30 cellular contexts compared by ENCODE assay signal in genomic region chr11:59600234-59600633, GRCh38.
"Had no signal": no experiment of that assay in that cellular context is flagged by ENCODE, and none has a peak within 500 bp of the region (broad histone marks: within the 10 kb centered on the region; RNA-seq: fewer than 3 reads in every experiment).

No MANE protein-coding gene starts in this region.

- H3K27ac Mint-ChIP-seq: natural killer cell; nephron; neural progenitor cell; progenitor cell of endocrine pancreas; stimulated activated naive B cell treated with anti-CD40 and anti-IgM and Interleukin-4, amounts not matched to agents 10 μg/mL and 1 μg/mL and 100 μg/mL, for 72 hours; stimulated activated naive CD8-positive, alpha-beta T cell treated with anti-CD3 and anti-CD28 coated beads, Interleukin-15, Interleukin-2, amounts not matched to agents 100 ng/mL and 50 ng/mL, for 24 hours; type B pancreatic cell had no signal

- DNase-seq: naive thymus-derived CD4-positive, alpha-beta T cell; natural killer cell; occipital lobe; ovary; psoas muscle; right cardiac atrium; spleen; stimulated activated CD4-positive, alpha-beta T cell treated with anti-CD3 and anti-CD28 coated beads, Interleukin-12 subunit alpha, Interleukin-12 subunit beta, amount 100 ng/mL, for 4 hours; stimulated activated CD4-positive, alpha-beta T cell treated with anti-CD3 and anti-CD28 coated beads, Interleukin-1b, Interleukin-23, amount 100 ng/mL, for 48 hours; stimulated activated CD4-positive, alpha-beta T cell treated with anti-CD3 and anti-CD28 coated beads, Interleukin-4, amount 100 ng/mL, for 1 hour; stimulated activated CD4-positive, alpha-beta T cell treated with anti-CD3 and anti-CD28 coated beads, Interleukin-4, amount 100 ng/mL, for 4 hours; stimulated activated CD8-positive, alpha-beta memory T cell treated with anti-CD3 and anti-CD28 coated beads, Interleukin-4, amount 100 ng/mL, for 48 hours; stimulated activated naive B cell treated with anti-CD40 and anti-IgM and Interleukin-4, amounts not matched to agents 10 μg/mL and 1 μg/mL and 100 μg/mL, for 72 hours; stimulated activated naive CD4-positive, alpha-beta T cell treated with Interleukin-2 at 50 U/mL for 16 hours; stomach; testis; tibial artery; transverse colon; upper lobe of right lung; uterus had no signal

- H3K4me1 Mint-ChIP-seq: nephron, neural progenitor cell had no signal

- H3K4me1 ChIP-seq: neural progenitor cell, suprapubic skin, testis, tibial artery, transverse colon, upper lobe of right lung, uterus had no signal

- H3K9me3 ChIP-seq: ovary, psoas muscle, spleen, stomach, suprapubic skin, testis, tibial artery, transverse colon, upper lobe of right lung, uterus had no signal

- H3K36me3 ChIP-seq: neural progenitor cell, ovary, uterus had no signal

- H3K4me3 ChIP-seq: neural progenitor cell, ovary, psoas muscle, skin epidermis, smooth muscle cell, spleen, stomach, suprapubic skin, testis, tibial artery, transverse colon, upper lobe of right lung, uterus had no signal

- H3K27me3 ChIP-seq: neural progenitor cell, ovary, spleen, stomach, suprapubic skin, testis, tibial artery, transverse colon, upper lobe of right lung, uterus had no signal

- H3K9me3 Mint-ChIP-seq: naive thymus-derived CD4-positive, alpha-beta T cell; natural killer cell; nephron; neural progenitor cell; stimulated activated naive B cell treated with anti-CD40 and anti-IgM and Interleukin-4, amounts not matched to agents 10 μg/mL and 1 μg/mL and 100 μg/mL, for 72 hours; stimulated activated naive CD8-positive, alpha-beta T cell treated with anti-CD3 and anti-CD28 coated beads, Interleukin-15, Interleukin-2, amounts not matched to agents 100 ng/mL and 50 ng/mL, for 24 hours; type B pancreatic cell had no signal

- H3K4me2 ChIP-seq: neural progenitor cell, smooth muscle cell had no signal

- H3K9ac ChIP-seq: neural progenitor cell, parathyroid adenoma had no signal

- ATAC-seq: naive thymus-derived CD4-positive, alpha-beta T cell; natural killer cell; psoas muscle; right cardiac atrium; sciatic nerve; stimulated activated naive B cell treated with anti-CD40 and anti-IgM and Interleukin-4, amounts not matched to agents 10 μg/mL and 1 μg/mL and 100 μg/mL, for 72 hours; upper lobe of right lung had no signal

- H3K27ac ChIP-seq: neural progenitor cell, ovary, parathyroid adenoma, psoas muscle, skin epidermis, spleen, stomach, suprapubic skin, testis, tibial artery, transverse colon, upper lobe of right lung, uterus had no signal

- H3K4me3 Mint-ChIP-seq: naive thymus-derived CD4-positive, alpha-beta T cell; natural killer cell; nephron; neural progenitor cell; stimulated activated naive B cell treated with anti-CD40 and anti-IgM and Interleukin-4, amounts not matched to agents 10 μg/mL and 1 μg/mL and 100 μg/mL, for 72 hours; stimulated activated naive CD8-positive, alpha-beta T cell treated with anti-CD3 and anti-CD28 coated beads, Interleukin-15, Interleukin-2, amounts not matched to agents 100 ng/mL and 50 ng/mL, for 24 hours; type B pancreatic cell had no signal

- H2AFZ ChIP-seq: neural progenitor cell, parathyroid adenoma had no signal
